ENCODE assay signal across 7 cellular contexts in the genomic region with DNA sequence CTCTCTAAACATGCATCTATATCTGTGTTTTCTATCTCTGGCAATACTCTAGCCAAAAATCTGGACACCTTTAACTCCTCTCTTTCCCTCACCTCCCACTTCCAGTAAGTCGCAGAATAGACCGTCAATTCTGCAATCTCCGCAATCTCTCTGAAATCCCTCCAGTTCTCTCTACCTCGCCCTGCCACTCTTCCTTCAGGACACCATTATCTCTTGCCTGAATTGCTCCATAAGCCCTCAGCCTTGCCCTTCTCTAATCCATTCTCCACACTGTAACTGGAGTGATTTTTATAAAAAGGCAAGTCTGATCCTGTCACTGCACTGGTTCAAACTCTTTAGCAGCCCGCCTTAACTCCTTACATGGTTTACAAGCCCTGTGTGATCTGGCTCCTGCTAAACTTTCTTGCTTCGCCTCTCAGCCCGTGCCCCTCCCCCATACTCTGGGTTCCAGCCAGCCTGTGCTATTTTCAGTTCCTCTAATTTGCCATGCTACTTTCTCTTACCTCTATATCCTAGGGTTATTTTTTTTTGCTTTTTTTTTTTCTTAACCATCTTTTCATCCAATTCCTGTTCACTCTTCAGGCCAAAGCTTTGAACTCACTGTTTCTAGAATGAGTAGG.
DNase-seq lines count a peak whose midpoint lies in the region; ATAC-seq, FAIRE-seq and TF ChIP-seq lines count a peak whose summit lies in the region.
"Not testable (repeated sequence)": the region's sequence is repeated elsewhere in the genome, so short reads cannot be mapped to it uniquely, and the experiment has no call there.

No MANE protein-coding gene starts in this region.

- not testable (repeated sequence) for H3K79me2 ChIP-seq in GM23338 (replicated peaks; ENCODE audit: insufficient read depth); astrocyte (ENCODE audit: insufficient read depth, low read length)

- not testable (repeated sequence) for H3K27me3 Mint-ChIP-seq in GM23338 (ENCODE audit: insufficient read depth, low read depth, poor library complexity); astrocyte (ENCODE audit: low read depth, unreplicated experiment); stimulated activated naive B cell treated with anti-CD40 and anti-IgM and Interleukin-4, amounts not matched to agents 10 μg/mL and 1 μg/mL and 100 μg/mL, for 72 hours

- not testable (repeated sequence) for H3K27ac ChIP-seq in GM23338 (ENCODE audit: low read depth); astrocyte (ENCODE audit: low read depth, low read length); heart left ventricle; right lobe of liver

- not testable (repeated sequence) for H3K27ac Mint-ChIP-seq in GM23338; astrocyte (ENCODE audit: unreplicated experiment); stimulated activated naive B cell treated with anti-CD40 and anti-IgM and Interleukin-4, amounts not matched to agents 10 μg/mL and 1 μg/mL and 100 μg/mL, for 72 hours

- H3K4me2 ChIP-seq in GM23338; astrocyte (ENCODE audit: low read length): not testable (repeated sequence)

- not testable (repeated sequence) for H3K4me1 Mint-ChIP-seq in GM23338; astrocyte (ENCODE audit: low read depth, unreplicated experiment); stimulated activated naive B cell treated with anti-CD40 and anti-IgM and Interleukin-4, amounts not matched to agents 10 μg/mL and 1 μg/mL and 100 μg/mL, for 72 hours

- intact Hi-C loops in heart left ventricle (cut with DNase I); right lobe of liver (cut with DNase I): not testable (repeated sequence)

- H3F3A ChIP-seq in GM23338 (replicated peaks; ENCODE audit: low read depth) = not testable (repeated sequence)

- not testable (repeated sequence) for H2AFZ ChIP-seq in GM23338; astrocyte (ENCODE audit: low read depth, low read length)

- peak; percentile 63 for ATAC-seq in GM18873 (IDR thresholded peaks at IDR 0.05; ENCODE audit: low FRiP score, unreplicated experiment)
- ATAC-seq in GM23338 = peak; percentile 87
- ATAC-seq in HG03439 (IDR thresholded peaks at IDR 0.05; ENCODE audit: unreplicated experiment) = peak; percentile 58
- peak; percentile 78 to 90 (median 84) for ATAC-seq in heart left ventricle
- peak in 3 of 4 donors; percentile 13 to 50 (median 40) for ATAC-seq in right lobe of liver
- peak; percentile 96 to 97 for ATAC-seq in stimulated activated naive B cell treated with anti-CD40 and anti-IgM and Interleukin-4, amounts not matched to agents 10 μg/mL and 1 μg/mL and 100 μg/mL, for 72 hours (replicated peaks)

- H3K4me1 ChIP-seq in GM23338 (ENCODE audit: insufficient read depth); astrocyte (ENCODE audit: insufficient read depth, low read length); heart left ventricle; right lobe of liver: not testable (repeated sequence)

- not testable (repeated sequence) for H3K27me3 ChIP-seq in GM23338 (ENCODE audit: insufficient read depth); astrocyte (ENCODE audit: insufficient read depth, low read length); heart left ventricle; right lobe of liver

- no CpG with 5 or more reads among the region's 7 CpGs for WGBS in heart left ventricle, 4 donors
- WGBS in right lobe of liver (ENCODE audit: insufficient coverage, low coverage, low lambda C conversion rate, missing lambda C conversion rate) = no CpG with 5 or more reads among the region's 7 CpGs

- not testable (repeated sequence) for H3K36me3 Mint-ChIP-seq in GM23338 (ENCODE audit: low read depth); astrocyte (ENCODE audit: low read depth, unreplicated experiment); stimulated activated naive B cell treated with anti-CD40 and anti-IgM and Interleukin-4, amounts not matched to agents 10 μg/mL and 1 μg/mL and 100 μg/mL, for 72 hours

- TF ChIP-seq POLR2A in heart left ventricle (IDR thresholded peaks at IDR 0.05); right lobe of liver (IDR thresholded peaks at IDR 0.05): not testable (repeated sequence)

- not testable (repeated sequence) for H3K9ac ChIP-seq in astrocyte (ENCODE audit: low read length)

- DNase-seq in GM23338 (ENCODE audit: low spot score); astrocyte (ENCODE audit: low read depth); heart left ventricle; right lobe of liver; stimulated activated naive B cell treated with anti-CD40 and anti-IgM and Interleukin-4, amounts not matched to agents 10 μg/mL and 1 μg/mL and 100 μg/mL, for 72 hours: not testable (repeated sequence)

- H3K9me3 Mint-ChIP-seq in GM23338; astrocyte (ENCODE audit: unreplicated experiment); stimulated activated naive B cell treated with anti-CD40 and anti-IgM and Interleukin-4, amounts not matched to agents 10 μg/mL and 1 μg/mL and 100 μg/mL, for 72 hours: not testable (repeated sequence)

- peak; percentile 43 for FAIRE-seq in astrocyte (lab: Jason Lieb, UNC)

- not testable (repeated sequence) for H4K20me1 ChIP-seq in GM23338 (replicated peaks; ENCODE audit: insufficient read depth); astrocyte (ENCODE audit: insufficient read depth, low read length)

- not testable (repeated sequence) for H3K9me3 ChIP-seq in astrocyte (ENCODE audit: insufficient read depth, low read depth, low read length); heart left ventricle; right lobe of liver

- H3K36me3 ChIP-seq in GM23338 (ENCODE audit: insufficient read depth); astrocyte (ENCODE audit: insufficient read depth, low read length); heart left ventricle; right lobe of liver: not testable (repeated sequence)

- not testable (repeated sequence) for H3K4me3 Mint-ChIP-seq in GM23338; astrocyte (ENCODE audit: unreplicated experiment); stimulated activated naive B cell treated with anti-CD40 and anti-IgM and Interleukin-4, amounts not matched to agents 10 μg/mL and 1 μg/mL and 100 μg/mL, for 72 hours

- not testable (repeated sequence) for H3K9me2 ChIP-seq in GM23338 (ENCODE audit: insufficient read depth)

- H3K4me3 ChIP-seq in GM23338; astrocyte (ENCODE audit: insufficient read depth, low read depth, low read length); heart left ventricle; right lobe of liver: not testable (repeated sequence)

- TF ChIP-seq CTCF in GM23338 (conservative IDR thresholded peaks at IDR 0.05; ENCODE audit: low read depth in 2 of 2); astrocyte (IDR thresholded peaks at IDR 0.05; ENCODE audit: insufficient read depth, low read depth, low read length); heart left ventricle (IDR thresholded peaks at IDR 0.05); right lobe of liver (IDR thresholded peaks at IDR 0.05): not testable (repeated sequence)

Comparison
In these comparisons a context has a peak if more than half of its experiments do, and no peak if none do; other contexts are left out.
1. ATAC-seq: peak in every context shown above with its lines; median percentile 96 in stimulated activated naive B cell treated with anti-CD40 and anti-IgM and Interleukin-4, amounts not matched to agents 10 μg/mL and 1 μg/mL and 100 μg/mL, for 72 hours; 87 in GM23338; 84 in heart left ventricle; 63 in GM18873; 58 in HG03439; 40 in right lobe of liver.